ENCODE assay signal across 1 cellular context in the genomic region with DNA sequence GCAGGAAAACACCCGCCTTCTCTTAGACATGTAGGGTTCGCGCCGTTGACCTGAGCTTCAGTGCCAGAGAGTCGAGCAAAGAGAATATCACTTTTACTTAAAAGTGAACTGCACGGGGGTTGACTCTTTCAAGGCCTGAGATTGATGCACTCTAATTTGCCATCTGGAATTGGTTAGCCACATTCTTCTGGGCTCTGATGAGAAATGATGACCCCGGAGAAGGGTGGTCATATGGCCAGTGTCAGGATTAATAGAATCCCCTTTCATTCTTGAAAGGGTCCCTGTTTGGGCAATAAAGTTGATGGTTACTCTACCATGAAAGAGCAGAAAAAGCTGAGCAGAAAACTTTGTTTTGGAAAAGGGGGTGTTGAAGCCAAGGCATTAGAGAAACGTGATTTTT.
TF ChIP-seq lines count a peak whose summit lies in the region.

No MANE protein-coding gene starts in this region.

TF ChIP-seq in SK-N-SH, 30 proteins besides CTCF, POLR2A, EP300 and RAD21:
- TF ChIP-seq RXRA (IDR thresholded peaks at IDR 0.05; ENCODE audit: borderline replicate concordance, low read depth), result peak; percentile 41; the same call in 1 of the 2 replicates
- peak; percentile 67; the same call in 1 of the 2 replicates for TF ChIP-seq POLR2AphosphoS5 (IDR thresholded peaks at IDR 0.05; ENCODE audit: low read depth, low read length)
- TF ChIP-seq PBX3 (IDR thresholded peaks at IDR 0.05), result peak; percentile 71
- peak; percentile 46 for TF ChIP-seq CHD2 (IDR thresholded peaks at IDR 0.05; ENCODE audit: low read length, partially characterized antibody)
- no peak for TF ChIP-seq SIN3A (IDR thresholded peaks at IDR 0.05; ENCODE audit: borderline replicate concordance, low read depth, low read length)
- TF ChIP-seq RCOR1 (IDR thresholded peaks at IDR 0.05; ENCODE audit: low read length), result peak; percentile 95
- TF ChIP-seq, protein P1, sequence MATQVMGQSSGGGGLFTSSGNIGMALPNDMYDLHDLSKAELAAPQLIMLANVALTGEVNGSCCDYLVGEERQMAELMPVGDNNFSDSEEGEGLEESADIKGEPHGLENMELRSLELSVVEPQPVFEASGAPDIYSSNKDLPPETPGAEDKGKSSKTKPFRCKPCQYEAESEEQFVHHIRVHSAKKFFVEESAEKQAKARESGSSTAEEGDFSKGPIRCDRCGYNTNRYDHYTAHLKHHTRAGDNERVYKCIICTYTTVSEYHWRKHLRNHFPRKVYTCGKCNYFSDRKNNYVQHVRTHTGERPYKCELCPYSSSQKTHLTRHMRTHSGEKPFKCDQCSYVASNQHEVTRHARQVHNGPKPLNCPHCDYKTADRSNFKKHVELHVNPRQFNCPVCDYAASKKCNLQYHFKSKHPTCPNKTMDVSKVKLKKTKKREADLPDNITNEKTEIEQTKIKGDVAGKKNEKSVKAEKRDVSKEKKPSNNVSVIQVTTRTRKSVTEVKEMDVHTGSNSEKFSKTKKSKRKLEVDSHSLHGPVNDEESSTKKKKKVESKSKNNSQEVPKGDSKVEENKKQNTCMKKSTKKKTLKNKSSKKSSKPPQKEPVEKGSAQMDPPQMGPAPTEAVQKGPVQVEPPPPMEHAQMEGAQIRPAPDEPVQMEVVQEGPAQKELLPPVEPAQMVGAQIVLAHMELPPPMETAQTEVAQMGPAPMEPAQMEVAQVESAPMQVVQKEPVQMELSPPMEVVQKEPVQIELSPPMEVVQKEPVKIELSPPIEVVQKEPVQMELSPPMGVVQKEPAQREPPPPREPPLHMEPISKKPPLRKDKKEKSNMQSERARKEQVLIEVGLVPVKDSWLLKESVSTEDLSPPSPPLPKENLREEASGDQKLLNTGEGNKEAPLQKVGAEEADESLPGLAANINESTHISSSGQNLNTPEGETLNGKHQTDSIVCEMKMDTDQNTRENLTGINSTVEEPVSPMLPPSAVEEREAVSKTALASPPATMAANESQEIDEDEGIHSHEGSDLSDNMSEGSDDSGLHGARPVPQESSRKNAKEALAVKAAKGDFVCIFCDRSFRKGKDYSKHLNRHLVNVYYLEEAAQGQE (IDR thresholded peaks at IDR 0.05; ENCODE audit: low read depth, low read length), result no peak
- TF ChIP-seq, protein P2, sequence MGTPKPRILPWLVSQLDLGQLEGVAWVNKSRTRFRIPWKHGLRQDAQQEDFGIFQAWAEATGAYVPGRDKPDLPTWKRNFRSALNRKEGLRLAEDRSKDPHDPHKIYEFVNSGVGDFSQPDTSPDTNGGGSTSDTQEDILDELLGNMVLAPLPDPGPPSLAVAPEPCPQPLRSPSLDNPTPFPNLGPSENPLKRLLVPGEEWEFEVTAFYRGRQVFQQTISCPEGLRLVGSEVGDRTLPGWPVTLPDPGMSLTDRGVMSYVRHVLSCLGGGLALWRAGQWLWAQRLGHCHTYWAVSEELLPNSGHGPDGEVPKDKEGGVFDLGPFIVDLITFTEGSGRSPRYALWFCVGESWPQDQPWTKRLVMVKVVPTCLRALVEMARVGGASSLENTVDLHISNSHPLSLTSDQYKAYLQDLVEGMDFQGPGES (IDR thresholded peaks at IDR 0.05; ENCODE audit: low read depth, low read length), result no peak
- TF ChIP-seq TCF12 (IDR thresholded peaks at IDR 0.05), result peak; percentile 96
- TF ChIP-seq TEAD4 (IDR thresholded peaks at IDR 0.05; ENCODE audit: borderline replicate concordance, insufficient read depth), result peak; percentile 15; the same call in 1 of the 2 replicates
